In genomic region chr19:17775245-17775927, GRCh38 we compare ENCODE assay signal across 8 cellular contexts. TPM values are rescaled to one million over a fixed set of nuclear protein-coding genes. Genes with fewer than 3 reads are reported as not detected.
DNase-seq lines count a peak whose midpoint lies in the region; ATAC-seq and TF ChIP-seq lines count a peak whose summit lies in the region.

No MANE protein-coding gene starts in this region.

- no peaks in the 10 kb centered on the region for H3K9me3 ChIP-seq in HCT116 (ENCODE audit: control insufficient read depth in 1 of 2, insufficient read depth in 1 of 2, low read depth in 1 of 2, low read length in 2 of 2)

- no peak for DNase-seq in HCT116 (ENCODE audit: low read depth, low spot score)
- peak; percentile 59 for DNase-seq in UCSD-AML1 (lab: John Stamatoyannopoulos, UW; ENCODE audit: unreplicated experiment)
- peak; percentile 10 for DNase-seq in effector CD8-positive, alpha-beta T cell (lab: John Stamatoyannopoulos, UW)
- DNase-seq in renal cortical epithelial cell (ENCODE audit: low read depth): peak; percentile 12
- DNase-seq in NCI-H2171 (lab: John Stamatoyannopoulos, UW): no peak

- no peaks in the 10 kb centered on the region for H3K9me2 ChIP-seq in HCT116 (ENCODE audit: insufficient read depth)

- H3K27ac ChIP-seq in C4-2B (no peak overlapping the region), HCT116 (ENCODE audit: low read depth, low read length) (no peak overlapping the region; the same call in 1 of the 2 replicates)

- CTCF ChIA-PET in HCT116 (lab: Charles Lee): interaction anchor here (0.5 to 3.5 kb wide), 12 partner anchors 9 to 321 kb away, joined by 3 to 29 read pairs (median 4); partner anchors contain the start of genes B3GNT3 and RPL18A

- no peaks in the 10 kb centered on the region for H3K27me3 ChIP-seq in HCT116 (ENCODE audit: insufficient read depth, low read length)

- no peaks in the 10 kb centered on the region for H3K79me2 ChIP-seq in HCT116 (ENCODE audit: insufficient read depth, low read length)

- H3K9ac ChIP-seq in HCT116 (ENCODE audit: low read length): no peak overlapping the region

- peak; percentile 16 for ATAC-seq in HCT116
- ATAC-seq in GM21529 (IDR thresholded peaks at IDR 0.05; ENCODE audit: unreplicated experiment): no peak
- no peak for ATAC-seq in HG03565 (IDR thresholded peaks at IDR 0.05; ENCODE audit: unreplicated experiment)

- RAD21 ChIA-PET in HCT116 (lab: Charles Lee; ENCODE audit: low non-redundant PET in 1 of 2, low total read pairs in 2 of 2, uncharacterized antibody in 2 of 2, unreplicated experiment in 2 of 2): interaction anchor here (0.6 to 1.2 kb wide), 3 partner anchors 9 to 334 kb away, joined by 3 to 4 read pairs (median 3); no protein-coding TSS in a partner anchor

- no peak for TF ChIP-seq POLR2A in HCT116 (IDR thresholded peaks at IDR 0.05; ENCODE audit: borderline replicate concordance, extremely low read depth, insufficient read depth, insufficient read length)

- POLR2A ChIA-PET in HCT116 (lab: Charles Lee): interaction anchor here (0.6 to 1.2 kb wide), 3 partner anchors 9 to 84 kb away, joined by 3 to 4 read pairs (median 3); partner anchors contain the start of gene RPL18A

- H4K20me1 ChIP-seq in HCT116 (ENCODE audit: insufficient read depth): no peaks in the 10 kb centered on the region

- H3K4me1 ChIP-seq in HCT116 (ENCODE audit: control insufficient read depth in 1 of 2, insufficient read depth in 2 of 2, low read length in 2 of 2): peaks cover 21 to 40% of the 10 kb centered on the region in 2 experiments

- peak; percentile 87 for TF ChIP-seq RAD21 in HCT116 (IDR thresholded peaks at IDR 0.05; ENCODE audit: low read depth)

- H2AFZ ChIP-seq in HCT116 (ENCODE audit: low read depth, low read length, poor library complexity, severe bottlenecking): no peak overlapping the region

- no TSS peak for BruUV-seq in HCT116 (replicated peaks; lab: Mats Ljungman, UMichigan)

- no peaks in the 10 kb centered on the region for H3K36me3 ChIP-seq in HCT116 (ENCODE audit: control insufficient read depth in 1 of 2, insufficient read depth in 2 of 2, low read length in 2 of 2)

- no peak overlapping the region for H3K4me3 ChIP-seq in HCT116 (replicated peaks in 1 of 2; ENCODE audit: low read depth in 1 of 2, low read length in 2 of 2)

- peak overlapping the region; percentile 41 for H3K4me2 ChIP-seq in HCT116 (ENCODE audit: low read length)

- intact Hi-C loops in HCT116 (cut with micrococcal nuclease): loop anchor here (1.0 to 5.0 kb wide), 5 partner anchors 73 to 322 kb away; partner anchors contain the start of genes CCDC124 and PGLS

- TF ChIP-seq CTCF in C4-2B (conservative IDR thresholded peaks at IDR 0.05): peak; percentile 81
- TF ChIP-seq CTCF in HCT116 (IDR thresholded peaks at IDR 0.05 in 2 of 3, conservative IDR thresholded peaks at IDR 0.05 in 1 of 3; ENCODE audit: borderline replicate concordance in 1 of 3, insufficient read depth in 1 of 3, low read depth in 2 of 3, low read length in 2 of 3): peak; percentile 82 to 93 (median 84)

TF ChIP-seq in HCT116, 20 proteins besides CTCF, POLR2A, EP300 and RAD21:
- TF ChIP-seq JUND (IDR thresholded peaks at IDR 0.05): no peak

RNA-seq across cellular contexts. Expression of gene B3GNT3, which starts 19.6 kb away (rescaled TPM):
- total RNA-seq in HCT116 (2021; ENCODE audit: unreplicated experiment) (22.2 TPM), renal cortical epithelial cell (0.80 and 6.8 TPM in 2 replicates)
- 30.3 and 34.5 TPM in 2 replicates for polyA plus RNA-seq in HCT116 (2012)

RNA-seq across cellular contexts. Expression of gene FCHO1, which starts 24.1 kb away (rescaled TPM):
- total RNA-seq in HCT116 (2021; ENCODE audit: unreplicated experiment) (28.1 TPM), renal cortical epithelial cell (0.80 and 3.3 TPM in 2 replicates)
- polyA plus RNA-seq in HCT116 (2012): 36.8 and 37.2 TPM in 2 replicates

RNA-seq across cellular contexts. Expression of gene INSL3, which starts 45.9 kb away (rescaled TPM):
- total RNA-seq in HCT116 (2021; ENCODE audit: unreplicated experiment) (0.96 TPM), renal cortical epithelial cell (not detected in 2 replicates)
- 0.98 and 1.7 TPM in 2 replicates for polyA plus RNA-seq in HCT116 (2012)

RNA-seq across cellular contexts. Expression of gene MAP1S, which starts 56.1 kb away (rescaled TPM):
- total RNA-seq in HCT116 (2021; ENCODE audit: unreplicated experiment) (80.8 TPM), renal cortical epithelial cell (18.1 and 43.3 TPM in 2 replicates)
- polyA plus RNA-seq in HCT116 (2012): 81.9 and 125 TPM in 2 replicates

Comparison
In these comparisons a context has a peak if more than half of its experiments do, and no peak if none do; other contexts are left out.
1. DNase-seq: peak in UCSD-AML1 (single experiment), effector CD8-positive, alpha-beta T cell (single experiment) and renal cortical epithelial cell (single experiment); none in HCT116 (single experiment) and NCI-H2171 (single experiment).